ENCODE assay signal across 23 cellular contexts in genomic region chr5:165858118-165858517, GRCh38.
DNase-seq lines count a peak whose midpoint lies in the region; FAIRE-seq and TF ChIP-seq lines count a peak whose summit lies in the region.
"Had no signal": no experiment of that assay in that cellular context is flagged by ENCODE, and none has a peak within 500 bp of the region (broad histone marks: within the 10 kb centered on the region; RNA-seq: fewer than 3 reads in every experiment).

No MANE protein-coding gene starts in this region.

- FAIRE-seq in D721Med (lab: Jason Lieb, UNC) (peak; percentile 53), GM19239 (lab: Jason Lieb, UNC) (no peak)
- FAIRE-seq: A549, GM12878, GM12892, GM18507 had no signal

- H3K27me3 ChIP-seq in WERI-Rb-1 (ENCODE audit: insufficient read depth, low read depth, severe bottlenecking): no peaks in the 10 kb centered on the region
- H3K27me3 ChIP-seq: BLaER1 treated with 17β-estradiol and CSF1 and Interleukin-3, amounts not matched to agents 10 nM and 100 nM had no signal

- H3K4me3 ChIP-seq in Jurkat, Clone E6-1 (ENCODE audit: low read length): no peak overlapping the region
- H3K4me3 ChIP-seq in WERI-Rb-1 (ENCODE audit: low read depth, low read length): no peak overlapping the region
- H3K4me3 ChIP-seq: A549; BLaER1 treated with 17β-estradiol and CSF1 and Interleukin-3, amounts not matched to agents 10 nM and 100 nM; GM12878 had no signal

- TF ChIP-seq CTCF in D721Med (IDR thresholded peaks at IDR 0.05; ENCODE audit: insufficient read depth, missing control alignments): no peak
- TF ChIP-seq CTCF in WERI-Rb-1 (IDR thresholded peaks at IDR 0.05; ENCODE audit: low read depth, low read length): no peak

- no peak overlapping the region for H3K27ac ChIP-seq in WERI-Rb-1
- H3K27ac ChIP-seq: 22Rv1; A549; BLaER1 treated with 17β-estradiol and CSF1 and Interleukin-3, amounts not matched to agents 10 nM and 100 nM; C4-2B had no signal

- no peaks in the 10 kb centered on the region for H3K9me3 ChIP-seq in WERI-Rb-1 (ENCODE audit: severe bottlenecking)
- H3K9me3 ChIP-seq: A549; BLaER1 treated with 17β-estradiol and CSF1 and Interleukin-3, amounts not matched to agents 10 nM and 100 nM had no signal

- no peak for DNase-seq in D721Med (ENCODE audit: insufficient read length, low spot score)
- DNase-seq in Jurkat, Clone E6-1 (ENCODE audit: low read depth, low spot score): peak; percentile 14
- DNase-seq in NCI-H82 (lab: John Stamatoyannopoulos, UW): peak; percentile 47
- DNase-seq in WERI-Rb-1: peak; percentile 53
- DNase-seq in RKO (ENCODE audit: low spot score): no peak
- no peak for DNase-seq in midbrain (lab: John Stamatoyannopoulos, UW)
- no peak for DNase-seq in GM19239 (ENCODE audit: insufficient read length, low spot score)
- DNase-seq in retina: no peak
- DNase-seq: AML-193; CD4-positive, alpha-beta memory T cell; CD4-positive, CD25-positive, alpha-beta regulatory T cell; CD8-positive, alpha-beta memory T cell; COR-L47; DMS79 treated with DMSO at 0.1 percent for 48 hours; EL; GDM1 had no signal

- no peaks in the 10 kb centered on the region for H3K36me3 ChIP-seq in WERI-Rb-1
- H3K36me3 ChIP-seq: BLaER1 treated with 17β-estradiol and CSF1 and Interleukin-3, amounts not matched to agents 10 nM and 100 nM had no signal

Comparison
In these comparisons a context has a peak if more than half of its experiments do, and no peak if none do; other contexts are left out.
1. DNase-seq: peak in Jurkat, Clone E6-1 (single experiment), NCI-H82 (single experiment) and WERI-Rb-1 (single experiment); none in D721Med (single experiment), RKO (single experiment), midbrain (single experiment), GM19239 (single experiment) and retina (single experiment).